Comparison of ENCODE assay signal across 33 cellular contexts in the genomic region with DNA sequence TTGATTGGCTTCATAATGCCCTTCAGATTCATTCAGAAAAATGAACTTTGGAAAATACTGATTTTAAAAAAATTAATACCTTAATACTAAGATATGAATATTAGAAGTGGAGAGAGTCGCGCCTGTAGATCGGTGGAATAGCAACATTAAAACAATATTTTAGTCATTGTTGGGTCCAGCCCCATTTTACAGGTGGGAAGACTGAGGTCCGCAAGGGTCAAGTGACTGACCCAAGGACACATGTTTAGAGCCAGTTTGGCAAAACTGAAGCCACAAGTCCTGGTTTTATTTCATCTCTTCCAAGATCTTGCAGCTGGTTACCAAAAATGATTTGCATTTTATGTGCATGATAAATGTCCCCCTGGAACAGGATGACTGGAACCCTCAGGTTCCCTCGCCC.
"Had no signal": no experiment of that assay in that cellular context is flagged by ENCODE, and none has a peak within 500 bp of the region (broad histone marks: within the 10 kb centered on the region; RNA-seq: fewer than 3 reads in every experiment).

No MANE protein-coding gene starts in this region.

- H3K36me3 ChIP-seq: colonic mucosa, WERI-Rb-1 had no signal

- H3K4me1 ChIP-seq: body of pancreas, colonic mucosa had no signal

- DNase-seq: activated B cell treated with CpG ODN at 0.5 μM for 24 hours; activated CD4-positive, alpha-beta memory T cell treated with anti-CD3 and anti-CD28 coated beads for 36 hours; activated CD4-positive, alpha-beta T cell treated with anti-CD3 and anti-CD28 coated beads for 36 hours; activated CD4-positive, alpha-beta T cell treated with anti-CD3 and anti-CD28 coated beads, Interleukin-2, amount 10 ng/mL, durations not matched to agents 24 days and 14 days; activated CD8-positive, alpha-beta memory T cell treated with anti-CD3 and anti-CD28 coated beads, Interleukin-2, amount 10 ng/mL, durations not matched to agents 7 days and 5 days; activated CD8-positive, alpha-beta memory T cell treated with anti-CD3 and anti-CD28 coated beads, Interleukin-2, amount 50 U/mL, for 4 hours; activated CD8-positive, alpha-beta T cell treated with anti-CD3 and anti-CD28 coated beads, Interleukin-2, amount 10 ng/mL, durations not matched to agents 7 days and 5 days; activated effector memory CD4-positive, alpha-beta T cell treated with anti-CD3 and anti-CD28 coated beads, Interleukin-2, amount 50 U/mL, for 16 hours; activated naive CD4-positive, alpha-beta T cell treated with anti-CD3 and anti-CD28 coated beads for 36 hours; activated naive CD8-positive, alpha-beta T cell treated with anti-CD3 and anti-CD28 coated beads for 36 hours; activated naive CD8-positive, alpha-beta T cell treated with anti-CD3 and anti-CD28 coated beads, Interleukin-2, amount 50 U/mL, for 24 hours; activated T-cell treated with anti-CD3 and anti-CD28 coated beads, Interleukin-2, amount 50 U/mL, for 1 hour; activated T-cell treated with anti-CD3 and anti-CD28 coated beads, Interleukin-2, amount 50 U/mL, for 48 hours; adrenal gland; aorta; body of pancreas; caudate nucleus; cerebellar nuclear complex; colonic mucosa; effector memory CD4-positive, alpha-beta T cell; endodermal cell; foreskin fibroblast; T-helper 1 cell; T-helper 17 cell; T1000; WERI-Rb-1 had no signal

- H3K4me3 ChIP-seq: adrenal gland, body of pancreas, colonic mucosa had no signal

- ATAC-seq: activated CD4-positive, alpha-beta T cell treated with anti-CD3 and anti-CD28 coated beads for 36 hours; activated CD4-positive, CD25-positive, alpha-beta regulatory T cell treated with anti-CD3 and anti-CD28 coated beads, Interleukin-2, amount 50 U/mL, for 24 hours; activated CD8-positive, alpha-beta memory T cell treated with anti-CD3 and anti-CD28 coated beads, Interleukin-2, amount 10 ng/mL, durations not matched to agents 7 days and 5 days; activated CD8-positive, alpha-beta T cell treated with anti-CD3 and anti-CD28 coated beads, Interleukin-2, amount 10 ng/mL, durations not matched to agents 7 days and 5 days; activated naive CD8-positive, alpha-beta T cell treated with anti-CD3 and anti-CD28 coated beads, Interleukin-2, amount 50 U/mL, for 24 hours; body of pancreas; esophagus mucosa; T-helper 17 cell had no signal

- H3K4me3 Mint-ChIP-seq: activated B cell treated with CpG ODN at 0.5 μM for 24 hours; activated CD4-positive, alpha-beta memory T cell treated with anti-CD3 and anti-CD28 coated beads for 36 hours; activated CD4-positive, alpha-beta T cell treated with anti-CD3 and anti-CD28 coated beads for 36 hours; activated CD4-positive, alpha-beta T cell treated with anti-CD3 and anti-CD28 coated beads, Interleukin-2, amount 10 ng/mL, durations not matched to agents 24 days and 14 days; activated CD8-positive, alpha-beta memory T cell treated with anti-CD3 and anti-CD28 coated beads, Interleukin-2, amount 10 ng/mL, durations not matched to agents 7 days and 5 days; activated CD8-positive, alpha-beta T cell treated with anti-CD3 and anti-CD28 coated beads, Interleukin-2, amount 10 ng/mL, durations not matched to agents 7 days and 5 days; activated naive CD4-positive, alpha-beta T cell treated with anti-CD3 and anti-CD28 coated beads for 36 hours; activated naive CD4-positive, alpha-beta T cell treated with anti-CD3 and anti-CD28 coated beads, Interleukin-2, amount 50 U/mL, for 24 hours; activated naive CD8-positive, alpha-beta T cell treated with anti-CD3 and anti-CD28 coated beads for 36 hours; activated naive CD8-positive, alpha-beta T cell treated with anti-CD3 and anti-CD28 coated beads, Interleukin-2, amount 50 U/mL, for 24 hours; activated T-helper 1 cell treated with anti-CD3 and anti-CD28 coated beads, Interleukin-12 subunit alpha, Interleukin-12 subunit beta, Interleukin-2, Interleukin-4 antibody, amounts not matched to agents 30 ng/mL and 10 ng/mL and 1 ng/mL, durations not matched to agents 14 hours and 24 hours and 36 hours; endodermal cell; T-helper 17 cell; T-helper 2 cell treated with Interferon-gamma antibody and Interleukin-4, amounts not matched to agents 5 μg/mL and 100 μg/mL, for 36 hours had no signal

- H3K4me1 Mint-ChIP-seq: activated B cell treated with CpG ODN at 0.5 μM for 24 hours; activated CD4-positive, alpha-beta T cell treated with anti-CD3 and anti-CD28 coated beads for 36 hours; activated CD4-positive, alpha-beta T cell treated with anti-CD3 and anti-CD28 coated beads, Interleukin-2, amount 10 ng/mL, durations not matched to agents 24 days and 14 days; activated CD8-positive, alpha-beta memory T cell treated with anti-CD3 and anti-CD28 coated beads, Interleukin-2, amount 10 ng/mL, durations not matched to agents 7 days and 5 days; activated naive CD4-positive, alpha-beta T cell treated with anti-CD3 and anti-CD28 coated beads, Interleukin-2, amount 50 U/mL, for 24 hours; activated naive CD8-positive, alpha-beta T cell treated with anti-CD3 and anti-CD28 coated beads for 36 hours; activated naive CD8-positive, alpha-beta T cell treated with anti-CD3 and anti-CD28 coated beads, Interleukin-2, amount 50 U/mL, for 24 hours; endodermal cell; T-helper 17 cell had no signal

- H3K27me3 ChIP-seq: adrenal gland, body of pancreas, colonic mucosa had no signal

- H3K27me3 Mint-ChIP-seq: activated B cell treated with CpG ODN at 0.5 μM for 24 hours; activated CD4-positive, alpha-beta memory T cell treated with anti-CD3 and anti-CD28 coated beads for 36 hours; activated CD4-positive, alpha-beta T cell treated with anti-CD3 and anti-CD28 coated beads for 36 hours; activated CD4-positive, alpha-beta T cell treated with anti-CD3 and anti-CD28 coated beads, Interleukin-2, amount 10 ng/mL, durations not matched to agents 24 days and 14 days; activated CD8-positive, alpha-beta memory T cell treated with anti-CD3 and anti-CD28 coated beads, Interleukin-2, amount 10 ng/mL, durations not matched to agents 7 days and 5 days; activated naive CD4-positive, alpha-beta T cell treated with anti-CD3 and anti-CD28 coated beads, Interleukin-2, amount 50 U/mL, for 24 hours; activated naive CD8-positive, alpha-beta T cell treated with anti-CD3 and anti-CD28 coated beads for 36 hours; activated naive CD8-positive, alpha-beta T cell treated with anti-CD3 and anti-CD28 coated beads, Interleukin-2, amount 50 U/mL, for 24 hours had no signal

- H3K27ac ChIP-seq: adrenal gland, body of pancreas, colonic mucosa, WERI-Rb-1 had no signal

- H3K36me3 Mint-ChIP-seq: activated CD4-positive, alpha-beta memory T cell treated with anti-CD3 and anti-CD28 coated beads for 36 hours; activated CD8-positive, alpha-beta memory T cell treated with anti-CD3 and anti-CD28 coated beads, Interleukin-2, amount 10 ng/mL, durations not matched to agents 7 days and 5 days; activated naive CD4-positive, alpha-beta T cell treated with anti-CD3 and anti-CD28 coated beads, Interleukin-2, amount 50 U/mL, for 24 hours; activated naive CD8-positive, alpha-beta T cell treated with anti-CD3 and anti-CD28 coated beads for 36 hours had no signal

- FAIRE-seq: frontal cortex had no signal

- H3K9me3 Mint-ChIP-seq: activated B cell treated with CpG ODN at 0.5 μM for 24 hours; activated CD4-positive, alpha-beta memory T cell treated with anti-CD3 and anti-CD28 coated beads for 36 hours; activated CD4-positive, alpha-beta T cell treated with anti-CD3 and anti-CD28 coated beads, Interleukin-2, amount 10 ng/mL, durations not matched to agents 24 days and 14 days; activated naive CD4-positive, alpha-beta T cell treated with anti-CD3 and anti-CD28 coated beads for 36 hours; activated naive CD4-positive, alpha-beta T cell treated with anti-CD3 and anti-CD28 coated beads, Interleukin-2, amount 50 U/mL, for 24 hours; activated naive CD8-positive, alpha-beta T cell treated with anti-CD3 and anti-CD28 coated beads for 36 hours; activated naive CD8-positive, alpha-beta T cell treated with anti-CD3 and anti-CD28 coated beads, Interleukin-2, amount 50 U/mL, for 24 hours; activated T-helper 1 cell treated with anti-CD3 and anti-CD28 coated beads, Interleukin-12 subunit alpha, Interleukin-12 subunit beta, Interleukin-2, Interleukin-4 antibody, amounts not matched to agents 30 ng/mL and 10 ng/mL and 1 ng/mL, durations not matched to agents 14 hours and 24 hours and 36 hours; activated T-helper 2 cell treated with anti-CD3 and anti-CD28 coated beads, Interferon-gamma antibody, Interleukin-2, Interleukin-4, amounts not matched to agents 10 μg/mL and 5 μg/mL and 100 μg/mL, durations not matched to agents 14 hours and 24 hours and 36 hours; endodermal cell; T-helper 2 cell treated with Interferon-gamma antibody and Interleukin-4, amounts not matched to agents 5 μg/mL and 100 μg/mL, for 36 hours had no signal

- H3K9me3 ChIP-seq: adrenal gland, body of pancreas, colonic mucosa had no signal

- H3K27ac Mint-ChIP-seq: activated B cell treated with CpG ODN at 0.5 μM for 24 hours; activated CD4-positive, alpha-beta memory T cell treated with anti-CD3 and anti-CD28 coated beads for 36 hours; activated CD4-positive, alpha-beta T cell treated with anti-CD3 and anti-CD28 coated beads for 36 hours; activated CD4-positive, alpha-beta T cell treated with anti-CD3 and anti-CD28 coated beads, Interleukin-2, amount 10 ng/mL, durations not matched to agents 24 days and 14 days; activated CD8-positive, alpha-beta memory T cell treated with anti-CD3 and anti-CD28 coated beads, Interleukin-2, amount 10 ng/mL, durations not matched to agents 7 days and 5 days; activated CD8-positive, alpha-beta T cell treated with anti-CD3 and anti-CD28 coated beads, Interleukin-2, amount 10 ng/mL, durations not matched to agents 7 days and 5 days; activated naive CD4-positive, alpha-beta T cell treated with anti-CD3 and anti-CD28 coated beads for 36 hours; activated naive CD4-positive, alpha-beta T cell treated with anti-CD3 and anti-CD28 coated beads, Interleukin-2, amount 50 U/mL, for 24 hours; activated naive CD8-positive, alpha-beta T cell treated with anti-CD3 and anti-CD28 coated beads for 36 hours; activated naive CD8-positive, alpha-beta T cell treated with anti-CD3 and anti-CD28 coated beads, Interleukin-2, amount 50 U/mL, for 24 hours; activated T-helper 1 cell treated with anti-CD3 and anti-CD28 coated beads, Interleukin-12 subunit alpha, Interleukin-12 subunit beta, Interleukin-2, Interleukin-4 antibody, amounts not matched to agents 30 ng/mL and 10 ng/mL and 1 ng/mL, durations not matched to agents 14 hours and 24 hours and 36 hours; activated T-helper 2 cell treated with anti-CD3 and anti-CD28 coated beads, Interferon-gamma antibody, Interleukin-2, Interleukin-4, amounts not matched to agents 10 μg/mL and 5 μg/mL and 100 μg/mL, durations not matched to agents 14 hours and 24 hours and 36 hours; endodermal cell; T-helper 17 cell; T-helper 2 cell treated with Interferon-gamma antibody and Interleukin-4, amounts not matched to agents 5 μg/mL and 100 μg/mL, for 36 hours had no signal
